ENCODE assay signal across 25 cellular contexts in genomic region chr6:88137915-88138314, GRCh38. TPM values are rescaled to one million over a fixed set of nuclear protein-coding genes. Genes with fewer than 3 reads are reported as not detected.
"Had no signal": no experiment of that assay in that cellular context is flagged by ENCODE, and none has a peak within 500 bp of the region (broad histone marks: within the 10 kb centered on the region; RNA-seq: fewer than 3 reads in every experiment).

No MANE protein-coding gene starts in this region.

- H3K9me3 ChIP-seq: left ventricle myocardium inferior, mucosa of descending colon, ovary, right atrium auricular region, right lobe of liver, stomach, testis, thyroid gland, transverse colon, upper lobe of left lung had no signal

- H3K27ac ChIP-seq: left ventricle myocardium inferior, ovary, right atrium auricular region, right lobe of liver, stomach, testis, thyroid gland, transverse colon, upper lobe of left lung had no signal

- H3K4me3 ChIP-seq: left ventricle myocardium inferior, mucosa of descending colon, ovary, right atrium auricular region, right lobe of liver, smooth muscle cell, stomach, testis, thyroid gland, transverse colon, upper lobe of left lung had no signal

- ATAC-seq: left colon; mucosa of descending colon; naive thymus-derived CD4-positive, alpha-beta T cell; natural killer cell treated with Interleukin-12 subunit alpha and Interleukin-12 subunit beta and Interleukin-15 and Interleukin-18, amount 100 ng/mL, for 72 hours; right lobe of liver; stimulated activated naive B cell treated with anti-CD40 and anti-IgM and Interleukin-4, amounts not matched to agents 10 μg/mL and 1 μg/mL and 100 μg/mL, for 72 hours; stimulated activated naive CD8-positive, alpha-beta T cell treated with anti-CD3 and anti-CD28 coated beads, Interleukin-15, Interleukin-2, amounts not matched to agents 100 U/mL and 50 U/mL, for 24 hours had no signal

- H3K36me3 ChIP-seq: left ventricle myocardium inferior, ovary, right atrium auricular region, right lobe of liver, stomach, thyroid gland, transverse colon, upper lobe of left lung had no signal

- DNase-seq: hippocampal formation; kidney; left colon; left ventricle myocardium inferior; midbrain; mucosa of descending colon; naive thymus-derived CD4-positive, alpha-beta T cell; ovary; right lobe of liver; stimulated activated CD4-positive, alpha-beta T cell treated with anti-CD3 and anti-CD28 coated beads, Interleukin-1b, Interleukin-23, amount 100 ng/mL, for 48 hours; stimulated activated CD4-positive, alpha-beta T cell treated with anti-CD3 and anti-CD28 coated beads, Interleukin-2, amount 100 ng/mL, for 48 hours; stimulated activated CD4-positive, alpha-beta T cell treated with anti-CD3 and anti-CD28 coated beads, Interleukin-4, amount 100 ng/mL, for 4 hours; stimulated activated CD8-positive, alpha-beta memory T cell treated with anti-CD3 and anti-CD28 coated beads, Interleukin-4, amount 100 ng/mL, for 48 hours; stimulated activated naive B cell treated with anti-CD40 and anti-IgM and Interleukin-4, amounts not matched to agents 10 μg/mL and 1 μg/mL and 100 μg/mL, for 72 hours; stimulated activated naive CD8-positive, alpha-beta T cell treated with anti-CD3 and anti-CD28 coated beads, Interleukin-15, Interleukin-2, amounts not matched to agents 100 U/mL and 50 U/mL, for 24 hours; stomach; testis; thyroid gland; transverse colon had no signal

- H3K27me3 ChIP-seq: ovary, right atrium auricular region, right lobe of liver, stomach, testis, thyroid gland, transverse colon, upper lobe of left lung had no signal

- H3K4me1 ChIP-seq: left ventricle myocardium inferior, right atrium auricular region, right lobe of liver, testis, thyroid gland had no signal

RNA-seq across cellular contexts. Expression of gene CNR1, which starts 28.2 kb away (rescaled TPM):
- total RNA-seq: myocyte; naive thymus-derived CD4-positive, alpha-beta T cell; natural killer cell treated with Interleukin-12 subunit alpha and Interleukin-12 subunit beta and Interleukin-15 and Interleukin-18, amount 100 ng/mL, for 72 hours; pulmonary artery endothelial cell; smooth muscle cell had no signal
- polyA plus RNA-seq: naive thymus-derived CD4-positive, alpha-beta T cell; smooth muscle cell had no signal
